In genomic region chr1:48873944-48874343, GRCh38 we compare ENCODE assay signal across 31 cellular contexts.
DNase-seq lines count a peak whose midpoint lies in the region; TF ChIP-seq lines count a peak whose summit lies in the region.
"Had no signal": no experiment of that assay in that cellular context is flagged by ENCODE, and none has a peak within 500 bp of the region (broad histone marks: within the 10 kb centered on the region; RNA-seq: fewer than 3 reads in every experiment).

No MANE protein-coding gene starts in this region.

- intact Hi-C loops in dorsolateral prefrontal cortex (cut with DNase I): no loop called here

- H3K27me3 ChIP-seq in NT2/D1 (ENCODE audit: insufficient read depth, insufficient read length) (no peaks in the 10 kb centered on the region), dorsolateral prefrontal cortex (no peaks in the 10 kb centered on the region)
- H3K27me3 ChIP-seq: adrenal gland, breast epithelium, sigmoid colon, thyroid gland, vagina had no signal

- peaks cover 5% of the 10 kb centered on the region for H3K4me1 ChIP-seq in NT2/D1 (ENCODE audit: insufficient read depth, insufficient read length)
- H3K4me1 ChIP-seq: thyroid gland had no signal

- no peaks in the 10 kb centered on the region for H3K9me3 ChIP-seq in NT2/D1 (ENCODE audit: insufficient read depth, low read length)
- H3K9me3 ChIP-seq: adrenal gland, breast epithelium, sigmoid colon, thyroid gland, vagina had no signal

- DNase-seq in AG10803 (ENCODE audit: low read depth) (peak; percentile 10), NT2/D1 (ENCODE audit: low read depth, low spot score) (peak; percentile 82), dorsolateral prefrontal cortex (peak in 5 of 10 donors; percentile 38 to 64 (median 60)), occipital lobe (lab: John Stamatoyannopoulos, UW) (peak; percentile 33), T-helper 1 cell (no peak), HEK293T (ENCODE audit: extremely low spot score) (no peak)
- no peak for DNase-seq in stimulated activated CD4-positive, alpha-beta T cell treated with anti-CD3 and anti-CD28 coated beads, Interleukin-12 subunit alpha, Interleukin-12 subunit beta, amount 100 ng/mL, for 4 hours
- no peak for DNase-seq in activated naive CD8-positive, alpha-beta T cell treated with anti-CD3 and anti-CD28 coated beads for 36 hours
- DNase-seq: activated CD4-positive, alpha-beta T cell treated with anti-CD3 and anti-CD28 coated beads, Interleukin-2, amount 50 U/mL, for 1 hour; activated T-cell treated with anti-CD3 and anti-CD28 coated beads, Interleukin-2, amount 50 U/mL, for 4 hours; adrenal gland; effector CD8-positive, alpha-beta T cell; GDM1; KG1; mammary epithelial cell; MM.1S; NCI-H1417 treated with DMSO at 0.1 percent for 48 hours; NCI-H2081 treated with DMSO at 0.1 percent for 48 hours; NCI-H226; NCI-H748 treated with DMSO at 0.1 percent for 48 hours; sigmoid colon; stimulated activated naive CD4-positive, alpha-beta T cell treated with Interleukin-2 at 50 U/mL for 16 hours; thyroid gland had no signal

- peaks cover 22% of the 10 kb centered on the region for H3K27me3 Mint-ChIP-seq in activated naive CD8-positive, alpha-beta T cell treated with anti-CD3 and anti-CD28 coated beads for 36 hours

- CTCF ChIA-PET in HEK293T (lab: Yijun Ruan, JAX): no interaction called here

- no peaks in the 10 kb centered on the region for H3K4me1 Mint-ChIP-seq in activated naive CD8-positive, alpha-beta T cell treated with anti-CD3 and anti-CD28 coated beads for 36 hours

- no peaks in the 10 kb centered on the region for H3K36me3 ChIP-seq in NT2/D1 (ENCODE audit: insufficient read depth, insufficient read length, low read length)
- H3K36me3 ChIP-seq: adrenal gland, breast epithelium, sigmoid colon, thyroid gland, vagina had no signal

- peak overlapping the region in 46 of 59 donors; percentile 18 to 88 (median 66) for H3K27ac ChIP-seq in dorsolateral prefrontal cortex
- H3K27ac ChIP-seq: breast epithelium, RWPE1, sigmoid colon, thyroid gland, vagina, VCaP had no signal

- POLR2A ChIA-PET in HEK293T (lab: Yijun Ruan, JAX): no interaction called here

- H3K4me3 Mint-ChIP-seq in activated naive CD8-positive, alpha-beta T cell treated with anti-CD3 and anti-CD28 coated beads for 36 hours: no peak overlapping the region
- H3K4me3 Mint-ChIP-seq: activated T-cell treated with anti-CD3 and anti-CD28 coated beads, Interleukin-2, amount 50 U/mL, for 4 hours; B cell; neural crest cell; T-helper 2 cell treated with Interferon-gamma antibody and Interleukin-4, amounts not matched to agents 5 μg/mL and 100 μg/mL, for 36 hours had no signal

- no peak overlapping the region for H3K9ac ChIP-seq in NT2/D1 (ENCODE audit: insufficient read length, low read depth)

- no peak overlapping the region for H3K27ac Mint-ChIP-seq in activated naive CD8-positive, alpha-beta T cell treated with anti-CD3 and anti-CD28 coated beads for 36 hours
- H3K27ac Mint-ChIP-seq: B cell; progenitor cell of endocrine pancreas; T-helper 2 cell treated with Interferon-gamma antibody and Interleukin-4, amounts not matched to agents 5 μg/mL and 100 μg/mL, for 36 hours had no signal

- no peak for TF ChIP-seq CTCF in AG10803 (conservative IDR thresholded peaks at IDR 0.05; ENCODE audit: low read length)
- no peak for TF ChIP-seq CTCF in dorsolateral prefrontal cortex (IDR thresholded peaks at IDR 0.05 in 54 of 56, conservative IDR thresholded peaks at IDR 0.05 in 2 of 56; ENCODE audit: low read depth in 1 of 56, partially characterized antibody in 56 of 56)

- H3K36me3 Mint-ChIP-seq in activated naive CD8-positive, alpha-beta T cell treated with anti-CD3 and anti-CD28 coated beads for 36 hours: no peaks in the 10 kb centered on the region

- H3K9me3 Mint-ChIP-seq in activated naive CD8-positive, alpha-beta T cell treated with anti-CD3 and anti-CD28 coated beads for 36 hours: no peaks in the 10 kb centered on the region
- H3K9me3 Mint-ChIP-seq: activated T-cell treated with anti-CD3 and anti-CD28 coated beads, Interleukin-2, amount 50 U/mL, for 4 hours; neural crest cell; T-helper 2 cell treated with Interferon-gamma antibody and Interleukin-4, amounts not matched to agents 5 μg/mL and 100 μg/mL, for 36 hours had no signal

- H3K4me3 ChIP-seq in AG10803 (ENCODE audit: low read length) (no peak overlapping the region), NT2/D1 (ENCODE audit: insufficient read length, low read depth) (no peak overlapping the region), dorsolateral prefrontal cortex (no peak overlapping the region)
- H3K4me3 ChIP-seq: adrenal gland, breast epithelium, sigmoid colon, thyroid gland, vagina had no signal

TF ChIP-seq in HEK293T, 16 proteins besides CTCF, POLR2A, EP300 and RAD21:
- TF ChIP-seq SUZ12 (IDR thresholded peaks at IDR 0.05) (no peak), NFRKB (IDR thresholded peaks at IDR 0.05) (no peak), FOXK2 (IDR thresholded peaks at IDR 0.05) (no peak), LEF1 (IDR thresholded peaks at IDR 0.05; ENCODE audit: borderline replicate concordance) (no peak), FOXA1 (IDR thresholded peaks at IDR 0.05) (no peak), SP1 (IDR thresholded peaks at IDR 0.05) (no peak), BHLHE40 (IDR thresholded peaks at IDR 0.05; ENCODE audit: borderline replicate concordance) (no peak), TARDBP (IDR thresholded peaks at IDR 0.05) (no peak), ELF4 (IDR thresholded peaks at IDR 0.05) (no peak), CTBP1 (IDR thresholded peaks at IDR 0.05; ENCODE audit: borderline replicate concordance) (no peak), PKNOX1 (IDR thresholded peaks at IDR 0.05) (no peak), L3MBTL2 (conservative IDR thresholded peaks at IDR 0.05) (no peak), HDGF (IDR thresholded peaks at IDR 0.05; ENCODE audit: borderline replicate concordance) (no peak), ARNT (IDR thresholded peaks at IDR 0.05) (no peak), FOXM1 (IDR thresholded peaks at IDR 0.05; ENCODE audit: borderline replicate concordance) (no peak), ZNF384 (IDR thresholded peaks at IDR 0.05) (no peak)

Comparison
In these comparisons a context has a peak if more than half of its experiments do, and no peak if none do; other contexts are left out.
1. DNase-seq: peak in AG10803 (single experiment), NT2/D1 (single experiment) and occipital lobe (single experiment); none in T-helper 1 cell (0 of 5), stimulated activated CD4-positive, alpha-beta T cell treated with anti-CD3 and anti-CD28 coated beads, Interleukin-12 subunit alpha, Interleukin-12 subunit beta, amount 100 ng/mL, for 4 hours (single experiment), HEK293T (single experiment) and activated naive CD8-positive, alpha-beta T cell treated with anti-CD3 and anti-CD28 coated beads for 36 hours (single experiment).